Comparison of ENCODE assay signal across 8 cellular contexts in the genomic region with DNA sequence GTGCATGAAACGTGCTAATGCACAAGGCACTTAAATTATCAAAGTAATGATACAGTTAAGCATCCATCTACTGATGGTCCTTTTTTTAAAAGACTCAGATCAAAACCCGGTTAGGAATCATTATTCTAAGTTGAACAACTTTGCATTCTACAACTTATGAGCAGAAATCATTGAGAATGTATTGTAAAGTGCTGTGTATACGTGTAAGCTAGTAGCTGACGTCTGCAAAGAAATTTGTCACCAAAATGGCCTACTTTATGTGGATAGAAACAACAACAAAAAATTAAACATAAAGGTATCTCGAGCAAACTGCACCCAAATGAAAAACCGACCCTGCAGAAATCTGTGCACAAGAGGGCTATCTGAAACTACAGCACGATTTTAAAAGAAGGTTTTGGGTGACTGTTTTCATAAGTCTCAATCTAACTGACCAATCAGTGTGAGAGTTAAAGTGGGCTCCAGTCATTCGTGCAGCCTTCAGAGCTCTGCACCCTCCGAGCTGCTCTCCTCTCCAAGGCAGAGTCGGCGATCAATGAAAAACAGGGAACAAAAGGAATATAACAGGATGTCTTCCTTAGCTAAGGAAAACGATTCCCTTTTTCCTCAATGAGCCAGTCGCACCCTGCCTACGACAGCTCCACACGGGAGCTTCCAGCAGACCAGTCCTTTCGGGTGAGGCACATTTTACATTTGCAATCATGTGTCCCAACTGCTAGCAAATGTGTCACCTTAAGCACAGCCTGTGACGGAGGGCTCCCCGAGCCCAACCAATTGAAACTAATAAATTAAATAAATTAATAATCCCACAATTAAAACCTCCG.
A peak's percentile ranks its signal among the peaks of the same experiment; 100 is the strongest.
DNase-seq lines count a peak whose midpoint lies in the region; FAIRE-seq and TF ChIP-seq lines count a peak whose summit lies in the region.

No MANE protein-coding gene starts in this region.

- peak; percentile 47 for DNase-seq in DMS79 (lab: John Stamatoyannopoulos, UW)
- DNase-seq in GM20000 (ENCODE audit: low spot score): peak; percentile 67
- peak; percentile 64 for DNase-seq in NCI-H1694 treated with DMSO at 0.1 percent for 48 hours (lab: John Stamatoyannopoulos, UW)
- peak; percentile 75 for DNase-seq in activated CD8-positive, alpha-beta memory T cell treated with anti-CD3 and anti-CD28 coated beads, Interleukin-2, amount 50 U/mL, for 48 hours
- peak; percentile 71 for DNase-seq in fibroblast of mammary gland (ENCODE audit: low read depth)
- peak; percentile 48 for DNase-seq in myocyte (ENCODE audit: low read depth)
- DNase-seq in urothelium cell line (ENCODE audit: low spot score): peak; percentile 11
- no peak for DNase-seq in D721Med (ENCODE audit: insufficient read length, low spot score)

- FAIRE-seq in urothelium cell line (lab: Jason Lieb, UNC): no peak
- FAIRE-seq in D721Med (lab: Jason Lieb, UNC): no peak

- TF ChIP-seq CTCF in GM20000 (IDR thresholded peaks at IDR 0.05; ENCODE audit: extremely low read depth, missing control alignments): no peak
- TF ChIP-seq CTCF in fibroblast of mammary gland (conservative IDR thresholded peaks at IDR 0.05; ENCODE audit: control insufficient read depth, insufficient read depth, low read depth, low read length): no peak
- no peak for TF ChIP-seq CTCF in D721Med (IDR thresholded peaks at IDR 0.05; ENCODE audit: insufficient read depth, missing control alignments)

- peak overlapping the region; percentile 83 for H3K4me3 ChIP-seq in fibroblast of mammary gland (ENCODE audit: control insufficient read depth, low read depth, low read length)
